20 cellular contexts compared by ENCODE assay signal in genomic region chr6:15619330-15619729, GRCh38. TPM values are rescaled to one million over a fixed set of nuclear protein-coding genes. Genes with fewer than 3 reads are reported as not detected.
DNase-seq lines count a peak whose midpoint lies in the region; ATAC-seq, FAIRE-seq and TF ChIP-seq lines count a peak whose summit lies in the region.
"Had no signal": no experiment of that assay in that cellular context is flagged by ENCODE, and none has a peak within 500 bp of the region (broad histone marks: within the 10 kb centered on the region; RNA-seq: fewer than 3 reads in every experiment).

No MANE protein-coding gene starts in this region.

- no peak for TF ChIP-seq POLR2A in IMR-90 (IDR thresholded peaks at IDR 0.05; ENCODE audit: low read depth, low read length)

- TF ChIP-seq CTCF in IMR-90 (conservative IDR thresholded peaks at IDR 0.05; ENCODE audit: low read depth, low read length) = no peak

- CTCF ChIA-PET in IMR-90 (lab: Yijun Ruan, JAX) = interaction anchor here (0.6 kb wide), 1 partner anchor 15 kb away, joined by 3 read pairs; no protein-coding TSS in a partner anchor

- H3K27ac ChIP-seq in IMR-90 (ENCODE audit: insufficient read depth, low read length) = no peak overlapping the region
- H3K27ac ChIP-seq: BLaER1, C4-2B had no signal

- no peaks in the 10 kb centered on the region for H3K9me3 ChIP-seq in IMR-90 (ENCODE audit: control insufficient read depth, insufficient read depth, low read length)

- H3K9me1 ChIP-seq in IMR-90 (ENCODE audit: insufficient read depth, low read length) = no peaks in the 10 kb centered on the region; the same call in 1 of the 2 replicates

- H2AK5ac ChIP-seq in IMR-90 (ENCODE audit: low read depth, low read length) = no peak overlapping the region

- intact Hi-C loops in IMR-90 (cut with micrococcal nuclease) = no loop called here

- dilution Hi-C loops in IMR-90 (cut with HindIII; ENCODE audit: low sequenced_read_pairs, unreplicated experiment) = no loop called here

- POLR2A ChIA-PET in IMR-90 (lab: Charles Lee; ENCODE audit: unreplicated experiment) = no interaction called here

- H3K56ac ChIP-seq in IMR-90 (ENCODE audit: extremely low read depth, insufficient read depth, low read length) = no peak overlapping the region

- no peak overlapping the region for H3K4ac ChIP-seq in IMR-90 (ENCODE audit: low read depth, low read length)

- FAIRE-seq in A204.1 (lab: Jason Lieb, UNC) (peak; percentile 11), endometrium (lab: Jason Lieb, UNC) (peak; percentile 39)
- FAIRE-seq: D721Med, GM12878 had no signal

- in situ Hi-C loops in IMR-90 (cut with MboI; ENCODE audit: low sequenced_read_pairs) = loop anchor here (25.0 kb wide), 2 partner anchors 357 to 1407 kb away; no protein-coding TSS in a partner anchor

- H2BK5ac ChIP-seq in IMR-90 (ENCODE audit: low read depth, low read length, poor library complexity, severe bottlenecking) = no peak overlapping the region

- no TSS peak for BruUV-seq in IMR-90 (replicated peaks; lab: Mats Ljungman, UMichigan)

- no peak overlapping the region for H3K9ac ChIP-seq in IMR-90 (ENCODE audit: low read depth, low read length)
- H3K9ac ChIP-seq: BLaER1 had no signal

- no peak overlapping the region for H3K14ac ChIP-seq in IMR-90 (replicated peaks; ENCODE audit: low read depth, low read length)

- peaks cover 7% of the 10 kb centered on the region; the same call in 1 of the 2 replicates for H4K20me1 ChIP-seq in IMR-90 (ENCODE audit: insufficient read depth, low read length)

- H2BK15ac ChIP-seq in IMR-90 (ENCODE audit: low read depth, low read length) = no peak overlapping the region

- H4K5ac ChIP-seq in IMR-90 (ENCODE audit: low read depth, low read length) = no peak overlapping the region

- H3K79me1 ChIP-seq in IMR-90 (ENCODE audit: low read depth in 1 of 2, low read length in 2 of 2) = peaks cover 0 to 17% of the 10 kb centered on the region in 2 experiments

- no peak for DNase-seq in IMR-90
- DNase-seq in stimulated activated CD4-positive, alpha-beta T cell treated with anti-CD3 and anti-CD28 coated beads, Interleukin-4, amount 100 ng/mL, for 24 hours = no peak
- DNase-seq: 8988T; CD4-positive, CD25-positive, alpha-beta regulatory T cell; CD8-positive, alpha-beta T cell; DMS 273 treated with DMSO at 0.1 percent for 48 hours; DMS79; EL; GDM1; H9 had no signal

- ATAC-seq in IMR-90 (ENCODE audit: low read depth) (no peak), HG02938 (IDR thresholded peaks at IDR 0.05; ENCODE audit: unreplicated experiment) (no peak), HG03196 (IDR thresholded peaks at IDR 0.05; ENCODE audit: unreplicated experiment) (no peak)
- ATAC-seq: CD8-positive, alpha-beta T cell; GM12878; GM23338; HCT116 had no signal

- 0 out of 2 replicates have a peak, but pooled peaks cover 1% of the 10 kb centered on the region for H3K36me3 ChIP-seq in IMR-90 (ENCODE audit: control insufficient read depth, insufficient read depth, low read length)

- no peak overlapping the region for H2AK9ac ChIP-seq in IMR-90 (replicated peaks; ENCODE audit: low read depth, low read length, poor library complexity)

- no peak overlapping the region for H3K4me3 ChIP-seq in IMR-90 (ENCODE audit: insufficient read depth, low read depth, low read length)
- H3K4me3 ChIP-seq: BLaER1, GM12878, GM23338 had no signal

- H3K18ac ChIP-seq in IMR-90 (ENCODE audit: low read depth, low read length) = no peak overlapping the region

- H4K8ac ChIP-seq in IMR-90 (ENCODE audit: low read depth in 2 of 2, low read length in 2 of 2) = no peak overlapping the region

- no CpG with 5 or more reads among the region's 1 CpG for WGBS in IMR-90 (ENCODE audit: extremely low coverage in 2 of 2, insufficient read length in 1 of 2), 2 experiments

- H2BK20ac ChIP-seq in IMR-90 (ENCODE audit: low read depth, low read length) = no peak overlapping the region

- peaks cover 8% of the 10 kb centered on the region for H3K4me1 ChIP-seq in IMR-90 (ENCODE audit: control insufficient read depth, insufficient read depth, low read length)

- H3K27me3 ChIP-seq in IMR-90 (ENCODE audit: control insufficient read depth, insufficient read depth, low read length) = no peaks in the 10 kb centered on the region
- H3K27me3 ChIP-seq: BLaER1 had no signal

- H2BK120ac ChIP-seq in IMR-90 (ENCODE audit: low read depth, low read length) = no peak overlapping the region

- H2AFZ ChIP-seq in IMR-90 (replicated peaks; ENCODE audit: low read length, poor library complexity) = no peak overlapping the region
- H2AFZ ChIP-seq: GM23338 had no signal

- no peak overlapping the region for H3K23ac ChIP-seq in IMR-90 (ENCODE audit: low read depth, low read length)

- no peak for TF ChIP-seq RAD21 in IMR-90 (IDR thresholded peaks at IDR 0.05; ENCODE audit: low read length)

- H4K91ac ChIP-seq in IMR-90 (ENCODE audit: insufficient read depth, low read depth, low read length) = no peak overlapping the region

- no peak overlapping the region for H3K4me2 ChIP-seq in IMR-90 (ENCODE audit: low read depth, low read length)
- H3K4me2 ChIP-seq: BLaER1, GM23338 had no signal

TF ChIP-seq in IMR-90, 13 proteins besides CTCF, POLR2A, EP300 and RAD21:
- TF ChIP-seq CHD1 (IDR thresholded peaks at IDR 0.05; ENCODE audit: low read depth, low read length) (no peak), MAFK (IDR thresholded peaks at IDR 0.05; ENCODE audit: low read depth, low read length) (peak; percentile 78), MAZ (IDR thresholded peaks at IDR 0.05; ENCODE audit: borderline replicate concordance, low read depth, low read length) (no peak), MXI1 (IDR thresholded peaks at IDR 0.05; ENCODE audit: borderline replicate concordance, low read depth, low read length) (no peak), BHLHE40 (IDR thresholded peaks at IDR 0.05; ENCODE audit: low read depth, low read length) (no peak)

RNA-seq across cellular contexts. Expression of gene DTNBP1, which starts 43.5 kb away (rescaled TPM):
- total RNA-seq in IMR-90 (2012; rRNA removed) = 4.7 and 4.8 TPM in 2 replicates
- 15.8 and 18.7 TPM in 2 replicates for polyA plus RNA-seq in IMR-90 (2012; rRNA removed)
- 12.7 and 16.6 TPM in 2 replicates for polyA plus RNA-seq in IMR-90 (2012; cell fraction: cytosol; rRNA removed)
- polyA plus RNA-seq in IMR-90 (2012; cell fraction: nucleus; rRNA removed; ENCODE audit: low replicate concordance) = 7.9 and 10.7 TPM in 2 replicates
